In the genomic region with DNA sequence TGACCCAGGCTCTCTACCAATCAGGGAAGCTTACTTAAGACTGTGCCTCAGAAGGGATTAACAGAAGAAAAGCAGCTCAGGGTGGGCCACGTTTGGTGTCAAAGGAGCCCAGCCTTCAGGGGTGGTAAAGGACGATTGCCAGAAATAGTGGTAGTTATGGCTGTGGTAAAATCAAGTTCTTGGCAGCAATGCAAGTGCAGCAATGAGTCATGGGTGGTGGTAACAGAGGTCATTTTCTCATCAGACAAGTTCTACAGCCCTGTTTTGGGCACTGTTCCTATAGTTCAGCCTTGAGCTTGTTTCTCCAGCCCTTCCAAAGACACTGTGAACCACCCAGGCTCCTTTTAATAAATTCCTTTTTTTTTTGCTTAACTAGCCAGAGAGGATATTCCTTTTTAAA, we compare ENCODE assay signal across 12 cellular contexts.
DNase-seq lines count a peak whose midpoint lies in the region; ATAC-seq and TF ChIP-seq lines count a peak whose summit lies in the region.
"Had no signal": no experiment of that assay in that cellular context is flagged by ENCODE, and none has a peak within 500 bp of the region (broad histone marks: within the 10 kb centered on the region; RNA-seq: fewer than 3 reads in every experiment).

No MANE protein-coding gene starts in this region.

- ATAC-seq in RWPE2 (ENCODE audit: low read depth), result peak; percentile 42; the same call in 1 of the 3 replicates
- no peak for ATAC-seq in activated CD8-positive, alpha-beta T cell treated with anti-CD3 and anti-CD28 coated beads for 36 hours
- no peak for ATAC-seq in HG02678 (IDR thresholded peaks at IDR 0.05; ENCODE audit: unreplicated experiment)
- ATAC-seq in stimulated activated effector memory CD8-positive, alpha-beta T cell treated with anti-CD3 and anti-CD28 coated beads, Interleukin-12 subunit alpha, Interleukin-12 subunit beta, amount 100 ng/mL, for 72 hours, result no peak
- ATAC-seq: effector memory CD8-positive, alpha-beta T cell had no signal

- no peaks in the 10 kb centered on the region for H3K27me3 Mint-ChIP-seq in activated CD8-positive, alpha-beta T cell treated with anti-CD3 and anti-CD28 coated beads for 36 hours
- H3K27me3 Mint-ChIP-seq: effector memory CD8-positive, alpha-beta T cell had no signal

- H3K4me3 Mint-ChIP-seq in activated CD8-positive, alpha-beta T cell treated with anti-CD3 and anti-CD28 coated beads for 36 hours, result no peak overlapping the region
- H3K4me3 Mint-ChIP-seq in stimulated activated effector memory CD8-positive, alpha-beta T cell treated with anti-CD3 and anti-CD28 coated beads, Interleukin-12 subunit alpha, Interleukin-12 subunit beta, amount 100 ng/mL, for 72 hours, result no peak overlapping the region
- H3K4me3 Mint-ChIP-seq: effector memory CD8-positive, alpha-beta T cell had no signal

- intact Hi-C loops in stomach (cut with DNase I; ENCODE audit: low total_unique reads), result no loop called here
- intact Hi-C loops in activated CD8-positive, alpha-beta T cell treated with anti-CD3 and anti-CD28 coated beads for 36 hours (cut with micrococcal nuclease), result no loop called here

- H3K4me3 ChIP-seq in RWPE2 (ENCODE audit: severe bottlenecking) (no peak overlapping the region), fibroblast of lung (replicated peaks in 1 of 4; ENCODE audit: control extremely low read depth in 1 of 4, insufficient read depth in 1 of 4, low read depth in 3 of 4, low read length in 4 of 4) (no peak overlapping the region), stomach (no peak overlapping the region)
- H3K4me3 ChIP-seq: SJCRH30 had no signal

- H3K36me3 ChIP-seq in RWPE2 (ENCODE audit: low read depth), result no peaks in the 10 kb centered on the region
- H3K36me3 ChIP-seq in fibroblast of lung (ENCODE audit: control insufficient read depth, insufficient read depth, low read length), result no peaks in the 10 kb centered on the region
- no peaks in the 10 kb centered on the region for H3K36me3 ChIP-seq in stomach
- H3K36me3 ChIP-seq: SJCRH30 had no signal

- H2AFZ ChIP-seq in fibroblast of lung (ENCODE audit: low read length), result no peak overlapping the region

- H3K27ac Mint-ChIP-seq in activated CD8-positive, alpha-beta T cell treated with anti-CD3 and anti-CD28 coated beads for 36 hours, result no peak overlapping the region
- H3K27ac Mint-ChIP-seq in stimulated activated effector memory CD8-positive, alpha-beta T cell treated with anti-CD3 and anti-CD28 coated beads, Interleukin-12 subunit alpha, Interleukin-12 subunit beta, amount 100 ng/mL, for 72 hours, result no peak overlapping the region

- H4K20me1 ChIP-seq in fibroblast of lung (ENCODE audit: control insufficient read depth, extremely low read depth, insufficient read depth, low read length), result no peaks in the 10 kb centered on the region

- H3K27me3 ChIP-seq in RWPE2 (ENCODE audit: insufficient read depth, poor library complexity, severe bottlenecking) (no peaks in the 10 kb centered on the region), fibroblast of lung (ENCODE audit: control insufficient read depth, insufficient read depth, low read length) (no peaks in the 10 kb centered on the region), stomach (no peaks in the 10 kb centered on the region)
- H3K27me3 ChIP-seq: SJCRH30 had no signal

- H3K27ac ChIP-seq in RWPE2 (ENCODE audit: poor library complexity, severe bottlenecking) (no peak overlapping the region), fibroblast of lung (ENCODE audit: insufficient read depth, low read length) (no peak overlapping the region), stomach (no peak overlapping the region)
- H3K27ac ChIP-seq: SJCRH30 had no signal

- no peaks in the 10 kb centered on the region for H3K36me3 Mint-ChIP-seq in activated CD8-positive, alpha-beta T cell treated with anti-CD3 and anti-CD28 coated beads for 36 hours (ENCODE audit: low read depth)
- H3K36me3 Mint-ChIP-seq in stimulated activated effector memory CD8-positive, alpha-beta T cell treated with anti-CD3 and anti-CD28 coated beads, Interleukin-12 subunit alpha, Interleukin-12 subunit beta, amount 100 ng/mL, for 72 hours, result no peaks in the 10 kb centered on the region

- no peaks in the 10 kb centered on the region for H3K9me3 ChIP-seq in RWPE2 (ENCODE audit: severe bottlenecking)
- H3K9me3 ChIP-seq in fibroblast of lung (ENCODE audit: control insufficient read depth, insufficient read depth, low read depth, low read length), result no peaks in the 10 kb centered on the region
- no peaks in the 10 kb centered on the region for H3K9me3 ChIP-seq in stomach
- H3K9me3 ChIP-seq: SJCRH30 had no signal

- TF ChIP-seq POLR2A in stomach (IDR thresholded peaks at IDR 0.05), result no peak

- TF ChIP-seq EP300 in stomach (IDR thresholded peaks at IDR 0.05), result no peak

- POLR2A ChIA-PET in activated CD8-positive, alpha-beta T cell treated with anti-CD3 and anti-CD28 coated beads for 36 hours (lab: Charles Lee), result no interaction called here

- whole genome bisulfite sequencing in stomach, 5 donors, result 2 to 56% (median 13%) methylated on average over 2 of the region's 2 CpGs

- no peak overlapping the region for H3K4me2 ChIP-seq in fibroblast of lung (ENCODE audit: extremely low read depth, insufficient read depth, low read length)

- H3K9me3 Mint-ChIP-seq in activated CD8-positive, alpha-beta T cell treated with anti-CD3 and anti-CD28 coated beads for 36 hours, result no peaks in the 10 kb centered on the region
- no peaks in the 10 kb centered on the region for H3K9me3 Mint-ChIP-seq in stimulated activated effector memory CD8-positive, alpha-beta T cell treated with anti-CD3 and anti-CD28 coated beads, Interleukin-12 subunit alpha, Interleukin-12 subunit beta, amount 100 ng/mL, for 72 hours
- H3K9me3 Mint-ChIP-seq: effector memory CD8-positive, alpha-beta T cell had no signal

- no peaks in the 10 kb centered on the region for H3K79me2 ChIP-seq in fibroblast of lung (ENCODE audit: control insufficient read depth, insufficient read depth, low read length)

- TF ChIP-seq CTCF in RWPE2 (IDR thresholded peaks at IDR 0.05; ENCODE audit: poor library complexity, severe bottlenecking) (no peak), fibroblast of lung (conservative IDR thresholded peaks at IDR 0.05 in 1 of 2, IDR thresholded peaks at IDR 0.05 in 1 of 2; ENCODE audit: low read depth in 1 of 2, low read length in 2 of 2) (no peak), stomach (IDR thresholded peaks at IDR 0.05) (no peak)
- TF ChIP-seq CTCF in activated CD8-positive, alpha-beta T cell treated with anti-CD3 and anti-CD28 coated beads for 36 hours (IDR thresholded peaks at IDR 0.05), result no peak

- CTCF ChIA-PET in activated CD8-positive, alpha-beta T cell treated with anti-CD3 and anti-CD28 coated beads for 36 hours (lab: Charles Lee), result no interaction called here

- peaks cover 2% of the 10 kb centered on the region for H3K4me1 Mint-ChIP-seq in activated CD8-positive, alpha-beta T cell treated with anti-CD3 and anti-CD28 coated beads for 36 hours (ENCODE audit: low read depth)
- no peaks in the 10 kb centered on the region for H3K4me1 Mint-ChIP-seq in stimulated activated effector memory CD8-positive, alpha-beta T cell treated with anti-CD3 and anti-CD28 coated beads, Interleukin-12 subunit alpha, Interleukin-12 subunit beta, amount 100 ng/mL, for 72 hours

- H3K9ac ChIP-seq in fibroblast of lung (ENCODE audit: insufficient read depth, low read length), result no peak overlapping the region

- H3K4me1 ChIP-seq in RWPE2 (ENCODE audit: insufficient read depth, poor library complexity, severe bottlenecking) (peaks cover 6% of the 10 kb centered on the region), fibroblast of lung (ENCODE audit: control insufficient read depth, extremely low read depth, insufficient read depth, low read length) (no peaks in the 10 kb centered on the region), stomach (peaks cover 0 to 12% (median 3%) of the 10 kb centered on the region in 4 donors)
- H3K4me1 ChIP-seq: SJCRH30 had no signal

- DNase-seq in HCEC 1CT (peak; percentile 30), RWPE2 (ENCODE audit: low spot score) (no peak), fibroblast of lung (ENCODE audit: low read depth in 2 of 2) (peak; percentile 77 to 89), stomach (peak; percentile 57)
- DNase-seq in activated CD8-positive, alpha-beta T cell treated with anti-CD3 and anti-CD28 coated beads for 36 hours, result no peak
- no peak for DNase-seq in stimulated activated effector memory CD8-positive, alpha-beta T cell treated with anti-CD3 and anti-CD28 coated beads, Interleukin-12 subunit alpha, Interleukin-12 subunit beta, amount 100 ng/mL, for 72 hours (ENCODE audit: low spot score in 2 of 2)
- DNase-seq: activated CD4-positive, alpha-beta T cell treated with anti-CD3 and anti-CD28 coated beads for 4 hours; activated naive CD4-positive, alpha-beta T cell treated with Interleukin-2 at 50 U/mL for 16 hours; effector memory CD8-positive, alpha-beta T cell; NCI-H345; SJCRH30 had no signal

Comparison
In these comparisons a context has a peak if more than half of its experiments do, and no peak if none do; other contexts are left out.
1. DNase-seq: peak in HCEC 1CT (single experiment), fibroblast of lung (2 of 2) and stomach (single experiment); none in RWPE2 (single experiment), activated CD8-positive, alpha-beta T cell treated with anti-CD3 and anti-CD28 coated beads for 36 hours (single experiment) and stimulated activated effector memory CD8-positive, alpha-beta T cell treated with anti-CD3 and anti-CD28 coated beads, Interleukin-12 subunit alpha, Interleukin-12 subunit beta, amount 100 ng/mL, for 72 hours (0 of 2).